ENCODE assay signal across 9 cellular contexts in genomic region chr2:241878007-241878970, GRCh38. TPM values are rescaled to one million over a fixed set of nuclear protein-coding genes. Genes with fewer than 3 reads are reported as not detected.
DNase-seq lines count a peak whose midpoint lies in the region; ATAC-seq, FAIRE-seq and TF ChIP-seq lines count a peak whose summit lies in the region.
"Had no signal": no experiment of that assay in that cellular context is flagged by ENCODE, and none has a peak within 500 bp of the region (broad histone marks: within the 10 kb centered on the region; RNA-seq: fewer than 3 reads in every experiment).

No MANE protein-coding gene starts in this region.

- intact Hi-C loops in activated CD4-positive, alpha-beta T cell treated with anti-CD3 and anti-CD28 coated beads, Interleukin-2, amount 10 ng/mL, durations not matched to agents 24 days and 14 days (cut with micrococcal nuclease) = loop anchor here (1.0 kb wide), 1 partner anchor 146 kb away; no protein-coding TSS in a partner anchor
- intact Hi-C loops in lower lobe of right lung (cut with DNase I) = no loop called here

- peaks cover 4% of the 10 kb centered on the region for H3K36me3 Mint-ChIP-seq in activated CD4-positive, alpha-beta T cell treated with anti-CD3 and anti-CD28 coated beads, Interleukin-2, amount 10 ng/mL, durations not matched to agents 24 days and 14 days (ENCODE audit: low read depth)

- ATAC-seq in lower lobe of right lung = peak in 1 of 2 donors; percentile 35
- no peak for ATAC-seq in GM21723 (IDR thresholded peaks at IDR 0.05; ENCODE audit: unreplicated experiment)

- DNase-seq in GM12892 (ENCODE audit: insufficient read length) (peak; percentile 75), NCI-H460 (ENCODE audit: extremely low read depth, low read depth) (peak; percentile 79), choroid plexus epithelial cell (ENCODE audit: low read depth) (peak; percentile 74), lower lobe of right lung (peak; percentile 75)
- peak; percentile 94 for DNase-seq in activated CD4-positive, alpha-beta T cell treated with anti-CD3 and anti-CD28 coated beads, Interleukin-2, amount 10 ng/mL, durations not matched to agents 24 days and 14 days
- DNase-seq in stimulated activated CD8-positive, alpha-beta memory T cell treated with anti-CD3 and anti-CD28 coated beads, Interleukin-15, amount 100 ng/mL, for 48 hours (ENCODE audit: low read depth in 2 of 2) = peak; percentile 59 to 68

- TF ChIP-seq POLR2A in GM12892 (IDR thresholded peaks at IDR 0.05; ENCODE audit: low read depth, low read length) = no peak

- H3K27me3 Mint-ChIP-seq in activated CD4-positive, alpha-beta T cell treated with anti-CD3 and anti-CD28 coated beads, Interleukin-2, amount 10 ng/mL, durations not matched to agents 24 days and 14 days = peaks cover 4% of the 10 kb centered on the region

- no peak overlapping the region for H3K27ac ChIP-seq in 22Rv1
- no peak overlapping the region for H3K27ac ChIP-seq in lower lobe of right lung

- H3K27ac Mint-ChIP-seq in activated CD4-positive, alpha-beta T cell treated with anti-CD3 and anti-CD28 coated beads, Interleukin-2, amount 10 ng/mL, durations not matched to agents 24 days and 14 days = no peak overlapping the region

- H3K36me3 ChIP-seq in lower lobe of right lung = no peaks in the 10 kb centered on the region

- H3K9me3 ChIP-seq in lower lobe of right lung = no peaks in the 10 kb centered on the region

- no peaks in the 10 kb centered on the region for H3K9me3 Mint-ChIP-seq in activated CD4-positive, alpha-beta T cell treated with anti-CD3 and anti-CD28 coated beads, Interleukin-2, amount 10 ng/mL, durations not matched to agents 24 days and 14 days

- peak; percentile 66 for FAIRE-seq in GM12892 (lab: Jason Lieb, UNC)

- H3K4me1 Mint-ChIP-seq in activated CD4-positive, alpha-beta T cell treated with anti-CD3 and anti-CD28 coated beads, Interleukin-2, amount 10 ng/mL, durations not matched to agents 24 days and 14 days = peaks cover 26% of the 10 kb centered on the region

- H3K4me3 ChIP-seq in choroid plexus epithelial cell (ENCODE audit: low read depth, low read length) = no peak overlapping the region
- no peak overlapping the region for H3K4me3 ChIP-seq in lower lobe of right lung

- peaks cover 22% of the 10 kb centered on the region for H3K4me1 ChIP-seq in lower lobe of right lung

- no peak overlapping the region for H3K4me3 Mint-ChIP-seq in activated CD4-positive, alpha-beta T cell treated with anti-CD3 and anti-CD28 coated beads, Interleukin-2, amount 10 ng/mL, durations not matched to agents 24 days and 14 days

- no peaks in the 10 kb centered on the region for H3K27me3 ChIP-seq in lower lobe of right lung (ENCODE audit: low read depth)

- TF ChIP-seq CTCF in 22Rv1 (IDR thresholded peaks at IDR 0.05) (peak; percentile 76), choroid plexus epithelial cell (conservative IDR thresholded peaks at IDR 0.05; ENCODE audit: low read depth, low read length) (peak; percentile 72), lower lobe of right lung (IDR thresholded peaks at IDR 0.05) (peak; percentile 65)

RNA-seq across cellular contexts. Expression of gene RTP5, which starts 8.8 kb away (rescaled TPM):
- not detected for polyA plus RNA-seq in GM12892 (2012; ENCODE audit: missing spikeins)
- not detected in 2 replicates for total RNA-seq in NCI-H460 (2014; rRNA removed; shearing (Covaris generic))
- not detected in 2 replicates for polyA plus RNA-seq in NCI-H460 (2014; cell fraction: nucleus; rRNA removed)
- total RNA-seq in activated CD4-positive, alpha-beta T cell treated with anti-CD3 and anti-CD28 coated beads, Interleukin-2, amount 10 ng/mL, durations not matched to agents 24 days and 14 days = 0.07 TPM in 1 of 2 replicates, not detected in the other
- total RNA-seq in lower lobe of right lung = not detected
- total RNA-seq: renal cortical epithelial cell had no signal

RNA-seq across cellular contexts. Expression of gene PDCD1, which starts 19.6 kb away (rescaled TPM):
- 1.0 TPM for polyA plus RNA-seq in GM12892 (2012; ENCODE audit: missing spikeins)
- total RNA-seq in NCI-H460 (2014; rRNA removed; shearing (Covaris generic)) = not detected in 2 replicates
- polyA plus RNA-seq in NCI-H460 (2014; cell fraction: nucleus; rRNA removed) = not detected in 2 replicates
- 79.6 and 83.3 TPM in 2 replicates for total RNA-seq in activated CD4-positive, alpha-beta T cell treated with anti-CD3 and anti-CD28 coated beads, Interleukin-2, amount 10 ng/mL, durations not matched to agents 24 days and 14 days
- total RNA-seq in lower lobe of right lung = 1.4 TPM

Comparison
In these comparisons a context has a peak if more than half of its experiments do, and no peak if none do; other contexts are left out.
1. RNA of gene PDCD1, which starts 19.6 kb away (total RNA-seq): 79.6 to 83.3 TPM in activated CD4-positive, alpha-beta T cell treated with anti-CD3 and anti-CD28 coated beads, Interleukin-2, amount 10 ng/mL, durations not matched to agents 24 days and 14 days; 1.4 TPM in lower lobe of right lung (single experiment) and not detected in NCI-H460; every median in the first group is over 10 times any median in the second.
2. Peak in every context shown above with its lines, with median percentiles within 50 percentile points of each other: CTCF ChIP-seq and DNase-seq.